Comparison of ENCODE assay signal across 23 cellular contexts in the genomic region with DNA sequence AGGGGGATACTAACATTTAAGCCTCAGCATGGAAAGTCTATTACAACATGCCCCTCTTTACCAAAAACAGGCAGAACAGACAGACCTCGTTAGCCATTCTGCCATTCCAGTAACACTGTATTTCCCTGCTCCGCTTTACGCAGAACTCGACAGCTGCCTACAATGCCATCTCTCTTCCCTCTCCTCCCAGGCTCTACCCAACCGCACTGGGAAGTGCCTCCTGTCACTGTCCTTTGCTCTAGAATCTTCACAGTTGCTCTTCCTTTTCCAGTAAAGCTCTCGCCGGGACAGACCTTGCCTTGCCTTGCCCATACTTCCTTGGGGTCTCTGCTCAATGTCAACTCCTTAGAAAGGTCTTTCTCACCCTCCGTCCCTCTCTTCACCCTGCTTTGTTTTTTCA. TPM values are rescaled to one million over a fixed set of nuclear protein-coding genes. Genes with fewer than 3 reads are reported as not detected.
DNase-seq lines count a peak whose midpoint lies in the region; ATAC-seq and FAIRE-seq lines count a peak whose summit lies in the region.
"Had no signal": no experiment of that assay in that cellular context is flagged by ENCODE, and none has a peak within 500 bp of the region (broad histone marks: within the 10 kb centered on the region; RNA-seq: fewer than 3 reads in every experiment).

No MANE protein-coding gene starts in this region.

- H3K27me3 ChIP-seq in CD4-positive, CD25-positive, alpha-beta regulatory T cell (ENCODE audit: control insufficient read depth, insufficient read depth, low read length): no peaks in the 10 kb centered on the region
- H3K27me3 ChIP-seq in naive thymus-derived CD4-positive, alpha-beta T cell (ENCODE audit: control insufficient read depth in 2 of 2, insufficient read depth in 2 of 2, low read length in 2 of 2): no peaks in the 10 kb centered on the region
- H3K27me3 ChIP-seq: SJCRH30 had no signal

- no peak overlapping the region for H3K27ac ChIP-seq in CD4-positive, CD25-positive, alpha-beta regulatory T cell (ENCODE audit: insufficient read depth, low read length, poor library complexity, severe bottlenecking)
- no peak overlapping the region for H3K27ac ChIP-seq in naive thymus-derived CD4-positive, alpha-beta T cell (ENCODE audit: low read depth, low read length)
- H3K27ac ChIP-seq: C4-2B, GM23248, SJCRH30 had no signal

- no peak overlapping the region for H3K4me3 Mint-ChIP-seq in activated CD4-positive, alpha-beta T cell treated with anti-CD3 and anti-CD28 coated beads, Interleukin-2, amount 10 ng/mL, durations not matched to agents 24 days and 14 days
- H3K4me3 Mint-ChIP-seq in CD4-positive, CD25-positive, alpha-beta regulatory T cell: no peak overlapping the region
- H3K4me3 Mint-ChIP-seq in T-cell: no peak overlapping the region
- no peak overlapping the region for H3K4me3 Mint-ChIP-seq in naive thymus-derived CD4-positive, alpha-beta T cell

- POLR2A ChIA-PET in T-cell (lab: Charles Lee): no interaction called here
- POLR2A ChIA-PET in naive thymus-derived CD4-positive, alpha-beta T cell (lab: Charles Lee): interaction anchor here (0.6 to 1.9 kb wide), 5 partner anchors 9 to 30 kb away, joined by 3 to 13 read pairs (median 11); a partner anchor contains a TSS

- intact Hi-C loops in activated CD4-positive, alpha-beta T cell treated with anti-CD3 and anti-CD28 coated beads, Interleukin-2, amount 10 ng/mL, durations not matched to agents 24 days and 14 days (cut with micrococcal nuclease): no loop called here
- intact Hi-C loops in naive thymus-derived CD4-positive, alpha-beta T cell (cut with micrococcal nuclease): loop anchor here in 1 of 2 donors (10.0 kb wide), 1 partner anchor 781 kb away; a partner anchor contains a TSS

- no peaks in the 10 kb centered on the region for H3K9me3 Mint-ChIP-seq in activated CD4-positive, alpha-beta T cell treated with anti-CD3 and anti-CD28 coated beads, Interleukin-2, amount 10 ng/mL, durations not matched to agents 24 days and 14 days
- no peaks in the 10 kb centered on the region for H3K9me3 Mint-ChIP-seq in CD4-positive, CD25-positive, alpha-beta regulatory T cell
- no peaks in the 10 kb centered on the region for H3K9me3 Mint-ChIP-seq in T-cell
- peaks cover 0 to 4% (median 0%) of the 10 kb centered on the region in 11 donors for H3K9me3 Mint-ChIP-seq in naive thymus-derived CD4-positive, alpha-beta T cell

- ATAC-seq in CD4-positive, CD25-positive, alpha-beta regulatory T cell (ENCODE audit: low read depth in 2 of 2): no peak
- ATAC-seq in T-cell (replicated peaks in 1 of 4): no peak
- no peak for ATAC-seq in naive thymus-derived CD4-positive, alpha-beta T cell
- no peak for ATAC-seq in GM18868 (IDR thresholded peaks at IDR 0.05; ENCODE audit: unreplicated experiment)
- ATAC-seq: GM12878, Panc1 had no signal

- peaks cover 16% of the 10 kb centered on the region for H3K4me1 ChIP-seq in CD4-positive, CD25-positive, alpha-beta regulatory T cell (ENCODE audit: control insufficient read depth, insufficient read depth, low read length, poor library complexity, severe bottlenecking)
- H3K4me1 ChIP-seq in naive thymus-derived CD4-positive, alpha-beta T cell (ENCODE audit: control insufficient read depth in 2 of 2, insufficient read depth in 2 of 2, low read length in 2 of 2): peaks cover 1 to 11% of the 10 kb centered on the region in 2 donors
- H3K4me1 ChIP-seq: Caco-2, SJCRH30 had no signal

- H3K4me1 Mint-ChIP-seq in activated CD4-positive, alpha-beta T cell treated with anti-CD3 and anti-CD28 coated beads, Interleukin-2, amount 10 ng/mL, durations not matched to agents 24 days and 14 days: peaks cover 28% of the 10 kb centered on the region
- peaks cover 11 to 48% (median 26%) of the 10 kb centered on the region in 4 donors for H3K4me1 Mint-ChIP-seq in CD4-positive, CD25-positive, alpha-beta regulatory T cell
- H3K4me1 Mint-ChIP-seq in T-cell: peaks cover 26 to 47% (median 33%) of the 10 kb centered on the region in 3 donors
- peaks cover 27 to 60% (median 44%) of the 10 kb centered on the region in 7 donors for H3K4me1 Mint-ChIP-seq in naive thymus-derived CD4-positive, alpha-beta T cell

- peaks cover 21% of the 10 kb centered on the region for H3K36me3 ChIP-seq in CD4-positive, CD25-positive, alpha-beta regulatory T cell (ENCODE audit: control insufficient read depth, insufficient read depth, low read length)
- peaks cover 0 to 12% (median 4%) of the 10 kb centered on the region in 3 experiments for H3K36me3 ChIP-seq in naive thymus-derived CD4-positive, alpha-beta T cell (ENCODE audit: control insufficient read depth in 2 of 3, insufficient read depth in 3 of 3, low read length in 3 of 3)

- H3K36me3 Mint-ChIP-seq in activated CD4-positive, alpha-beta T cell treated with anti-CD3 and anti-CD28 coated beads, Interleukin-2, amount 10 ng/mL, durations not matched to agents 24 days and 14 days (ENCODE audit: low read depth): peaks cover 41% of the 10 kb centered on the region
- H3K36me3 Mint-ChIP-seq in CD4-positive, CD25-positive, alpha-beta regulatory T cell: peaks cover 24% of the 10 kb centered on the region
- H3K36me3 Mint-ChIP-seq in T-cell: peaks cover 22% of the 10 kb centered on the region
- H3K36me3 Mint-ChIP-seq in naive thymus-derived CD4-positive, alpha-beta T cell: peaks cover 0 to 35% (median 23%) of the 10 kb centered on the region in 5 donors

- no peaks in the 10 kb centered on the region for H3K27me3 Mint-ChIP-seq in activated CD4-positive, alpha-beta T cell treated with anti-CD3 and anti-CD28 coated beads, Interleukin-2, amount 10 ng/mL, durations not matched to agents 24 days and 14 days
- no peaks in the 10 kb centered on the region for H3K27me3 Mint-ChIP-seq in CD4-positive, CD25-positive, alpha-beta regulatory T cell
- H3K27me3 Mint-ChIP-seq in T-cell: no peaks in the 10 kb centered on the region
- no peaks in the 10 kb centered on the region for H3K27me3 Mint-ChIP-seq in naive thymus-derived CD4-positive, alpha-beta T cell

- FAIRE-seq in RCC 7860 (lab: Jason Lieb, UNC): no peak
- FAIRE-seq: GM12878 had no signal

- H3K27ac Mint-ChIP-seq in activated CD4-positive, alpha-beta T cell treated with anti-CD3 and anti-CD28 coated beads, Interleukin-2, amount 10 ng/mL, durations not matched to agents 24 days and 14 days: peak overlapping the region; percentile 10
- peak overlapping the region in 2 of 3 donors; percentile 84 to 96 for H3K27ac Mint-ChIP-seq in CD4-positive, CD25-positive, alpha-beta regulatory T cell
- H3K27ac Mint-ChIP-seq in T-cell: peak overlapping the region; percentile 77 to 82
- peak overlapping the region; percentile 8 to 94 (median 85) for H3K27ac Mint-ChIP-seq in naive thymus-derived CD4-positive, alpha-beta T cell

- CTCF ChIA-PET in T-cell (lab: Charles Lee): no interaction called here
- CTCF ChIA-PET in naive thymus-derived CD4-positive, alpha-beta T cell (lab: Charles Lee): interaction anchor here (1.4 kb wide), 2 partner anchors 9 to 13 kb away, joined by 9 read pairs; no protein-coding TSS in a partner anchor

- peak; percentile 48 for DNase-seq in activated CD4-positive, alpha-beta T cell treated with anti-CD3 and anti-CD28 coated beads, Interleukin-2, amount 10 ng/mL, durations not matched to agents 24 days and 14 days
- DNase-seq in activated CD4-positive, alpha-beta T cell treated with anti-CD3 and anti-CD28 coated beads, Interleukin-2, amount 50 U/mL, for 4 hours: no peak
- no peak for DNase-seq in CD4-positive, CD25-positive, alpha-beta regulatory T cell
- DNase-seq in T-cell (no peak), RCC 7860 (ENCODE audit: low spot score) (no peak)
- no peak for DNase-seq in naive thymus-derived CD4-positive, alpha-beta T cell
- DNase-seq in stimulated activated CD4-positive, alpha-beta T cell treated with anti-CD3 and anti-CD28 coated beads, Interleukin-4, amount 100 ng/mL, for 4 hours: no peak
- DNase-seq: 8988T, AML-193, Caco-2, DND-41, GM23248, KG1, NCI-H1092 treated with DMSO at 0.1 percent for 48 hours, NCI-H1436 treated with DMSO at 0.1 percent for 48 hours, NCI-H1930, NCI-H748 treated with DMSO at 0.1 percent for 48 hours, SJCRH30 had no signal

- H3K4me3 ChIP-seq in CD4-positive, CD25-positive, alpha-beta regulatory T cell (ENCODE audit: low read depth, low read length): no peak overlapping the region
- no peak overlapping the region for H3K4me3 ChIP-seq in naive thymus-derived CD4-positive, alpha-beta T cell (ENCODE audit: low read length)
- H3K4me3 ChIP-seq: GM12878, GM23248, HAP-1, SJCRH30 had no signal

- H3K9me3 ChIP-seq in CD4-positive, CD25-positive, alpha-beta regulatory T cell (ENCODE audit: control insufficient read depth in 2 of 2, low read length in 2 of 2): no peaks in the 10 kb centered on the region
- H3K9me3 ChIP-seq in naive thymus-derived CD4-positive, alpha-beta T cell (ENCODE audit: control insufficient read depth in 2 of 3, low read length in 3 of 3): no peaks in the 10 kb centered on the region
- H3K9me3 ChIP-seq: Caco-2, HAP-1, SJCRH30 had no signal

RNA-seq across cellular contexts. Expression of a gene that starts 22.8 kb away (rescaled TPM):
- total RNA-seq in activated CD4-positive, alpha-beta T cell treated with anti-CD3 and anti-CD28 coated beads, Interleukin-2, amount 10 ng/mL, durations not matched to agents 24 days and 14 days: 67.7 and 68.3 TPM in 2 replicates
- total RNA-seq in CD4-positive, CD25-positive, alpha-beta regulatory T cell: 11.9 TPM
- 10 to 100 TPM; 46.8 to 61.9 (median 55.6) TPM for polyA plus RNA-seq in CD4-positive, CD25-positive, alpha-beta regulatory T cell
- 10 to 100 TPM in 4 of 5 donors, 1 to 10 TPM in 1; 9.7 to 28.2 (median 21.8) TPM for total RNA-seq in T-cell
- total RNA-seq in naive thymus-derived CD4-positive, alpha-beta T cell: 10 to 100 TPM in 4 of 5 experiments, 1 to 10 TPM in 1; 9.5 to 47.3 (median 18.5) TPM
- polyA plus RNA-seq in naive thymus-derived CD4-positive, alpha-beta T cell: 10 to 100 TPM; 31.6 to 52.7 TPM

Comparison
In these comparisons a context has a peak if more than half of its experiments do, and no peak if none do; other contexts are left out.
1. H3K27ac Mint-ChIP-seq: peak in every context shown above with its lines; median percentile 90 in CD4-positive, CD25-positive, alpha-beta regulatory T cell; 85 in naive thymus-derived CD4-positive, alpha-beta T cell; 80 in T-cell; 10 in activated CD4-positive, alpha-beta T cell treated with anti-CD3 and anti-CD28 coated beads, Interleukin-2, amount 10 ng/mL, durations not matched to agents 24 days and 14 days.